ENCODE assay signal across 13 cellular contexts in the genomic region with DNA sequence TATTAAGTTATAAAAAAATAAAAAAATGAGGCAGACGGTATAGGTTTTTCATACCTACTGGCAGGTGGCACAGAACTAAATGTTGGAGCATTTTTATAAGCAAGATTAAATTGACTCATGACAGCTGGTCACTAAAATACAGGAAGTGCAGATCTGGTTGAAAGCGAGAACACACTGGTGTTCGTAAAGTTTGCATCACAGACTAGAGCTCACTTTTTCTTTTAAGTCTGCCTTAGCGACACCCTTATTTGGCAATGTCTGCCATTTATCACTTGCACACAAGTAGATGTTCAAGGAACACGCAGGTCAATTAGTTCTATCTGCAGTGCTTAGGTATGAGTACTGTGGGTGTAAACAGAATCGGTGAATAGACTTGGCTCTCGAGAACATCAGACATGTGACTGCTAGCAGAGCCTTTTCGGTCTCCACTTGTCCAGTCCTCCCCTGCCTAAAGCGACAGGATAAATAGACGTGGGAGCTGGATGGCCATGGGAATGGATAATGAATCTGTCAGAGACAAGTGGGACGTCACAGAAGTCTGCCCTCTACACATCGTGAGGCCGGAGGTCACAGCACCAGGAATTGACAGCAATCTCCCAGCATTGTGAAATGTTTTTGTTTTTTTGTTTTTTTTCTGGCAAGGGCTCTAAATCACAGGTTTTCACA.
DNase-seq lines count a peak whose midpoint lies in the region; ATAC-seq and TF ChIP-seq lines count a peak whose summit lies in the region.
"Had no signal": no experiment of that assay in that cellular context is flagged by ENCODE, and none has a peak within 500 bp of the region (broad histone marks: within the 10 kb centered on the region; RNA-seq: fewer than 3 reads in every experiment).

No MANE protein-coding gene starts in this region.

- H3K4me3 ChIP-seq in OCI-LY7 (ENCODE audit: low read depth, low read length, poor library complexity, severe bottlenecking) = no peak overlapping the region
- H3K4me3 ChIP-seq: colonic mucosa, MG63 had no signal

- peaks cover 15% of the 10 kb centered on the region; the same call in 1 of the 2 replicates for H3K9me3 ChIP-seq in OCI-LY7 (ENCODE audit: low read length)
- H3K9me3 ChIP-seq: colonic mucosa, MG63 had no signal

- no peaks in the 10 kb centered on the region for H3K9me2 ChIP-seq in OCI-LY7 (ENCODE audit: insufficient read depth, low read length)

- no peak for TF ChIP-seq CTCF in OCI-LY7 (conservative IDR thresholded peaks at IDR 0.05; ENCODE audit: low read length)

- no TSS peak for BruUV-seq in OCI-LY7 (replicated peaks; lab: Mats Ljungman, UMichigan)

- DNase-seq in DMS153 (lab: John Stamatoyannopoulos, UW) (peak; percentile 34), DMS153 treated with DMSO at 0.1 percent for 48 hours (lab: John Stamatoyannopoulos, UW; ENCODE audit: unreplicated experiment) (no peak), OCI-LY7 (ENCODE audit: low spot score) (peak; percentile 35), renal cortical epithelial cell (ENCODE audit: low read depth) (peak; percentile 9), ecto neural progenitor cell (ENCODE audit: low spot score) (no peak)
- no peak for DNase-seq in activated CD8-positive, alpha-beta memory T cell treated with anti-CD3 and anti-CD28 coated beads for 24 hours
- DNase-seq: activated CD4-positive, alpha-beta memory T cell treated with anti-CD3 and anti-CD28 coated beads for 36 hours; colonic mucosa; MG63; T1000 had no signal

- no peaks in the 10 kb centered on the region for H4K20me1 ChIP-seq in OCI-LY7 (ENCODE audit: insufficient read depth, low read length)

- H3K36me3 ChIP-seq in OCI-LY7 (ENCODE audit: insufficient read depth, low read length) = no peaks in the 10 kb centered on the region
- H3K36me3 ChIP-seq: colonic mucosa, MG63 had no signal

- H2AFZ ChIP-seq in OCI-LY7 (ENCODE audit: low read length) = peak overlapping the region; percentile 92

- peak overlapping the region; percentile 30 for H3K4me2 ChIP-seq in OCI-LY7 (ENCODE audit: low read length)

- intact Hi-C loops in OCI-LY7 (cut with micrococcal nuclease; ENCODE audit: unreplicated experiment) = no loop called here

- no peak overlapping the region for H3K27ac ChIP-seq in OCI-LY7 (ENCODE audit: low read depth, low read length, poor library complexity, severe bottlenecking)
- H3K27ac ChIP-seq: colonic mucosa had no signal

- POLR2A ChIA-PET in OCI-LY7 (lab: Charles Lee) = interaction anchor here (0.6 to 2.3 kb wide), 14 partner anchors 8 to 135 kb away, joined by 3 to 12 read pairs (median 4); no protein-coding TSS in a partner anchor

- no peaks in the 10 kb centered on the region for H3K79me2 ChIP-seq in OCI-LY7 (ENCODE audit: insufficient read depth, low read depth, low read length)

- CTCF ChIA-PET in OCI-LY7 (lab: Charles Lee; ENCODE audit: unreplicated experiment) = interaction anchor here (1.2 kb wide), 1 partner anchor 16 kb away, joined by 3 read pairs; no protein-coding TSS in a partner anchor

- ATAC-seq in HG02852 (IDR thresholded peaks at IDR 0.05; ENCODE audit: unreplicated experiment) (peak; percentile 73), HG03108 (IDR thresholded peaks at IDR 0.05; ENCODE audit: unreplicated experiment) (no peak)
- ATAC-seq: natural killer cell treated with Interleukin-12 subunit alpha and Interleukin-12 subunit beta and Interleukin-15 and Interleukin-18, amount 100 ng/mL, for 72 hours had no signal

- peaks cover 19% of the 10 kb centered on the region for H3K4me1 ChIP-seq in OCI-LY7 (ENCODE audit: insufficient read depth, low read length, poor library complexity, severe bottlenecking)
- H3K4me1 ChIP-seq: colonic mucosa had no signal

Comparison
In these comparisons a context has a peak if more than half of its experiments do, and no peak if none do; other contexts are left out.
1. DNase-seq: peak in DMS153 (single experiment), OCI-LY7 (single experiment) and renal cortical epithelial cell (single experiment); none in DMS153 treated with DMSO at 0.1 percent for 48 hours (single experiment), activated CD8-positive, alpha-beta memory T cell treated with anti-CD3 and anti-CD28 coated beads for 24 hours (single experiment) and ecto neural progenitor cell (single experiment).